In genomic region chr7:22885824-22886255, GRCh38 we compare ENCODE assay signal across 8 cellular contexts.
DNase-seq lines count a peak whose midpoint lies in the region; ATAC-seq and TF ChIP-seq lines count a peak whose summit lies in the region.

No MANE protein-coding gene starts in this region.

- in situ Hi-C loops in ACHN (cut with HindIII; ENCODE audit: low pct_ligation_motif_present, low pct_unique_long_range_greater_than_20kb, low sequenced_read_pairs), result no loop called here

- POLR2A ChIA-PET in CD8-positive, alpha-beta T cell (lab: Charles Lee), result no interaction called here
- POLR2A ChIA-PET in T-cell (lab: Charles Lee), result interaction anchor here (0.6 kb wide), 4 partner anchors 32 to 190 kb away, joined by 4 to 8 read pairs (median 5); no protein-coding TSS in a partner anchor

- no peak overlapping the region for H3K4me3 Mint-ChIP-seq in CD8-positive, alpha-beta T cell
- H3K4me3 Mint-ChIP-seq in T-cell, result peak overlapping the region in 1 of 3 donors; percentile 40
- peak overlapping the region; percentile 66 for H3K4me3 Mint-ChIP-seq in stimulated activated naive CD8-positive, alpha-beta T cell treated with anti-CD3 and anti-CD28 coated beads, Interleukin-15, Interleukin-2, amounts not matched to agents 100 ng/mL and 50 ng/mL, for 24 hours

- no peaks in the 10 kb centered on the region for H3K27me3 ChIP-seq in CD8-positive, alpha-beta T cell (ENCODE audit: insufficient read depth, low read length)
- H3K27me3 ChIP-seq in right atrium auricular region, result no peaks in the 10 kb centered on the region

- H3K27ac Mint-ChIP-seq in CD8-positive, alpha-beta T cell, result no peak overlapping the region
- peak overlapping the region; percentile 73 to 83 for H3K27ac Mint-ChIP-seq in T-cell
- peak overlapping the region; percentile 96 for H3K27ac Mint-ChIP-seq in stimulated activated naive CD8-positive, alpha-beta T cell treated with anti-CD3 and anti-CD28 coated beads, Interleukin-15, Interleukin-2, amounts not matched to agents 100 ng/mL and 50 ng/mL, for 24 hours

- H3K4me1 ChIP-seq in CD8-positive, alpha-beta T cell (ENCODE audit: insufficient read depth, low read length), result peaks cover 13% of the 10 kb centered on the region
- H3K4me1 ChIP-seq in right atrium auricular region, result no peaks in the 10 kb centered on the region

- H3K36me3 Mint-ChIP-seq in CD8-positive, alpha-beta T cell, result no peaks in the 10 kb centered on the region
- no peaks in the 10 kb centered on the region for H3K36me3 Mint-ChIP-seq in T-cell
- H3K36me3 Mint-ChIP-seq in stimulated activated naive CD8-positive, alpha-beta T cell treated with anti-CD3 and anti-CD28 coated beads, Interleukin-15, Interleukin-2, amounts not matched to agents 100 ng/mL and 50 ng/mL, for 24 hours (ENCODE audit: low read depth), result peaks cover 4% of the 10 kb centered on the region

- intact Hi-C loops in CD8-positive, alpha-beta T cell (cut with DNase I, micrococcal nuclease), result no loop called here

- H3K9me3 Mint-ChIP-seq in CD8-positive, alpha-beta T cell, result no peaks in the 10 kb centered on the region
- no peaks in the 10 kb centered on the region for H3K9me3 Mint-ChIP-seq in T-cell
- H3K9me3 Mint-ChIP-seq in stimulated activated naive CD8-positive, alpha-beta T cell treated with anti-CD3 and anti-CD28 coated beads, Interleukin-15, Interleukin-2, amounts not matched to agents 100 ng/mL and 50 ng/mL, for 24 hours, result no peaks in the 10 kb centered on the region

- CTCF ChIA-PET in CD8-positive, alpha-beta T cell (lab: Charles Lee), result no interaction called here
- CTCF ChIA-PET in T-cell (lab: Charles Lee), result interaction anchor here (0.6 to 0.7 kb wide), 3 partner anchors 18 to 1701 kb away, joined by 3 read pairs; no protein-coding TSS in a partner anchor

- no peak for TF ChIP-seq CTCF in CD8-positive, alpha-beta T cell (IDR thresholded peaks at IDR 0.05)
- no peak for TF ChIP-seq CTCF in right atrium auricular region (IDR thresholded peaks at IDR 0.05)

- ATAC-seq in CD8-positive, alpha-beta T cell, result peak; percentile 67
- ATAC-seq in GM19351 (IDR thresholded peaks at IDR 0.05; ENCODE audit: unreplicated experiment) (peak; percentile 97), HG03378 (IDR thresholded peaks at IDR 0.05; ENCODE audit: unreplicated experiment) (peak; percentile 87), T-cell (replicated peaks in 1 of 4) (peak; percentile 69 to 92 (median 88))

- H3K4me3 ChIP-seq in CD8-positive, alpha-beta T cell (ENCODE audit: low read depth, low read length), result no peak overlapping the region
- no peak overlapping the region for H3K4me3 ChIP-seq in right atrium auricular region

- no peaks in the 10 kb centered on the region for H3K9me3 ChIP-seq in CD8-positive, alpha-beta T cell (ENCODE audit: low read length)
- no peaks in the 10 kb centered on the region for H3K9me3 ChIP-seq in right atrium auricular region

- DNase-seq in CD8-positive, alpha-beta T cell, result peak in 6 of 7 experiments; percentile 7 to 53 (median 25)
- peak in 31 of 34 experiments; percentile 5 to 56 (median 26) for DNase-seq in T-cell
- peak; percentile 19 for DNase-seq in dermis blood vessel endothelial cell
- no peak for DNase-seq in ACHN
- DNase-seq in right atrium auricular region (ENCODE audit: low spot score), result no peak

- H3K27me3 Mint-ChIP-seq in CD8-positive, alpha-beta T cell (ENCODE audit: low read depth), result no peaks in the 10 kb centered on the region
- H3K27me3 Mint-ChIP-seq in T-cell, result no peaks in the 10 kb centered on the region
- no peaks in the 10 kb centered on the region for H3K27me3 Mint-ChIP-seq in stimulated activated naive CD8-positive, alpha-beta T cell treated with anti-CD3 and anti-CD28 coated beads, Interleukin-15, Interleukin-2, amounts not matched to agents 100 ng/mL and 50 ng/mL, for 24 hours

- no peaks in the 10 kb centered on the region for H3K36me3 ChIP-seq in CD8-positive, alpha-beta T cell (ENCODE audit: insufficient read depth, low read length)
- no peaks in the 10 kb centered on the region for H3K36me3 ChIP-seq in right atrium auricular region

- H3K4me1 Mint-ChIP-seq in CD8-positive, alpha-beta T cell (ENCODE audit: low read depth), result peaks cover 11% of the 10 kb centered on the region
- peaks cover 9 to 19% (median 14%) of the 10 kb centered on the region in 3 donors for H3K4me1 Mint-ChIP-seq in T-cell
- H3K4me1 Mint-ChIP-seq in stimulated activated naive CD8-positive, alpha-beta T cell treated with anti-CD3 and anti-CD28 coated beads, Interleukin-15, Interleukin-2, amounts not matched to agents 100 ng/mL and 50 ng/mL, for 24 hours (ENCODE audit: low read depth), result peaks cover 34% of the 10 kb centered on the region

- H3K27ac ChIP-seq in CD8-positive, alpha-beta T cell (ENCODE audit: low read depth, low read length), result no peak overlapping the region
- no peak overlapping the region for H3K27ac ChIP-seq in right atrium auricular region

Comparison
In these comparisons a context has a peak if more than half of its experiments do, and no peak if none do; other contexts are left out.
1. DNase-seq: peak in CD8-positive, alpha-beta T cell (6 of 7), T-cell (31 of 34) and dermis blood vessel endothelial cell (single experiment); none in ACHN (single experiment) and right atrium auricular region (single experiment).
2. Peak in every context shown above with its lines, with median percentiles within 50 percentile points of each other: ATAC-seq.